In genomic region chr7:13702261-13702660, GRCh38 we compare ENCODE assay signal across 17 cellular contexts.
A peak's percentile ranks its signal among the peaks of the same experiment; 100 is the strongest.
DNase-seq lines count a peak whose midpoint lies in the region; ATAC-seq, FAIRE-seq and TF ChIP-seq lines count a peak whose summit lies in the region.
"Had no signal": no experiment of that assay in that cellular context is flagged by ENCODE, and none has a peak within 500 bp of the region (broad histone marks: within the 10 kb centered on the region; RNA-seq: fewer than 3 reads in every experiment).

No MANE protein-coding gene starts in this region.

- no peaks in the 10 kb centered on the region for H3K36me3 Mint-ChIP-seq in astrocyte (ENCODE audit: low read depth, unreplicated experiment)

- no peak for TF ChIP-seq CTCF in A673 (conservative IDR thresholded peaks at IDR 0.05; ENCODE audit: low read depth, low read length)
- no peak for TF ChIP-seq CTCF in astrocyte (IDR thresholded peaks at IDR 0.05; ENCODE audit: insufficient read depth, low read depth, low read length)
- no peak for TF ChIP-seq CTCF in gastrocnemius medialis (IDR thresholded peaks at IDR 0.05 in 4 of 5, conservative IDR thresholded peaks at IDR 0.05 in 1 of 5)
- no peak for TF ChIP-seq CTCF in transverse colon (IDR thresholded peaks at IDR 0.05)

- CTCF ChIA-PET in A673 (lab: Charles Lee): no interaction called here

- H3K27ac Mint-ChIP-seq in astrocyte (ENCODE audit: unreplicated experiment): no peak overlapping the region
- H3K27ac Mint-ChIP-seq: B cell; CD4-positive, alpha-beta T cell had no signal

- no peak for TF ChIP-seq EP300 in transverse colon (IDR thresholded peaks at IDR 0.05; ENCODE audit: low read depth)

- FAIRE-seq in H54 (lab: Jason Lieb, UNC): peak; percentile 27
- FAIRE-seq in astrocyte (lab: Jason Lieb, UNC): no peak
- FAIRE-seq: GM12878, GM18507 had no signal

- peak; percentile 34 for DNase-seq in A673 (ENCODE audit: low spot score)
- no peak for DNase-seq in H54 (ENCODE audit: insufficient read length, low spot score)
- peak; percentile 67 for DNase-seq in astrocyte (ENCODE audit: low read depth)
- peak; percentile 1 for DNase-seq in iris pigment epithelial cell (ENCODE audit: low read depth)
- no peak for DNase-seq in gastrocnemius medialis
- DNase-seq in transverse colon: no peak
- DNase-seq: 8988T; ACHN; C1 segment of cervical spinal cord; Calu3; CD4-positive, alpha-beta T cell; DMS 273 treated with DMSO at 0.1 percent for 48 hours; H7 had no signal

- no peak overlapping the region for H3K4me3 ChIP-seq in A673 (ENCODE audit: low read depth, low read length, poor library complexity, severe bottlenecking)
- H3K4me3 ChIP-seq in astrocyte (ENCODE audit: insufficient read depth, low read depth, low read length): no peak overlapping the region
- no peak overlapping the region for H3K4me3 ChIP-seq in gastrocnemius medialis
- H3K4me3 ChIP-seq in transverse colon: no peak overlapping the region
- H3K4me3 ChIP-seq: GM12878 had no signal

- intact Hi-C loops in A673 (cut with micrococcal nuclease; ENCODE audit: unreplicated experiment) (no loop called here), gastrocnemius medialis (cut with DNase I; ENCODE audit: low total_unique reads) (no loop called here), transverse colon (cut with DNase I; ENCODE audit: low total_unique reads) (no loop called here)

- 81 to 88% methylated on average over 2 of the region's 2 CpGs for WGBS in transverse colon (ENCODE audit: low coverage in 1 of 2), 2 donors

- H4K20me1 ChIP-seq in astrocyte (ENCODE audit: insufficient read depth, low read length): no peaks in the 10 kb centered on the region

- H3K9me3 ChIP-seq in A673 (ENCODE audit: low read depth, low read length, poor library complexity, severe bottlenecking): no peaks in the 10 kb centered on the region
- no peaks in the 10 kb centered on the region for H3K9me3 ChIP-seq in astrocyte (ENCODE audit: insufficient read depth, low read depth, low read length)
- no peaks in the 10 kb centered on the region for H3K9me3 ChIP-seq in gastrocnemius medialis
- H3K9me3 ChIP-seq in transverse colon: no peaks in the 10 kb centered on the region

- H3K4me1 ChIP-seq in A673 (ENCODE audit: insufficient read depth, low read length, poor library complexity, severe bottlenecking) (peaks cover 9% of the 10 kb centered on the region), astrocyte (ENCODE audit: insufficient read depth, low read length) (no peaks in the 10 kb centered on the region), gastrocnemius medialis (no peaks in the 10 kb centered on the region), transverse colon (no peaks in the 10 kb centered on the region)

- H3K9ac ChIP-seq in astrocyte (ENCODE audit: low read length): no peak overlapping the region

- H3K27me3 Mint-ChIP-seq in astrocyte (ENCODE audit: low read depth, unreplicated experiment): no peaks in the 10 kb centered on the region
- H3K27me3 Mint-ChIP-seq: B cell; CD4-positive, alpha-beta T cell had no signal

- peaks cover 3% of the 10 kb centered on the region for H3K9me3 Mint-ChIP-seq in astrocyte (ENCODE audit: unreplicated experiment)
- H3K9me3 Mint-ChIP-seq: CD4-positive, alpha-beta T cell had no signal

- H3K27ac ChIP-seq in A673 (ENCODE audit: low read depth, low read length, poor library complexity, severe bottlenecking) (no peak overlapping the region), astrocyte (ENCODE audit: low read depth, low read length) (no peak overlapping the region), gastrocnemius medialis (no peak overlapping the region), transverse colon (no peak overlapping the region)

- no peak overlapping the region for H3K4me2 ChIP-seq in astrocyte (ENCODE audit: low read length)

- H3K4me1 Mint-ChIP-seq in astrocyte (ENCODE audit: low read depth, unreplicated experiment): peaks cover 12% of the 10 kb centered on the region
- H3K4me1 Mint-ChIP-seq: B cell had no signal

- no peaks in the 10 kb centered on the region for H3K79me2 ChIP-seq in astrocyte (ENCODE audit: insufficient read depth, low read length)

- ATAC-seq in HG03045 (IDR thresholded peaks at IDR 0.05; ENCODE audit: unreplicated experiment) (no peak), gastrocnemius medialis (no peak)
- ATAC-seq: GM12878 had no signal

- no peak overlapping the region for H2AFZ ChIP-seq in astrocyte (ENCODE audit: low read depth, low read length)

- no peaks in the 10 kb centered on the region for H3K36me3 ChIP-seq in A673 (ENCODE audit: insufficient read depth, low read length, poor library complexity, severe bottlenecking)
- no peaks in the 10 kb centered on the region for H3K36me3 ChIP-seq in astrocyte (ENCODE audit: insufficient read depth, low read length)
- H3K36me3 ChIP-seq in gastrocnemius medialis: no peaks in the 10 kb centered on the region
- H3K36me3 ChIP-seq in transverse colon: no peaks in the 10 kb centered on the region

- POLR2A ChIA-PET in A673 (lab: Charles Lee; ENCODE audit: low non-redundant PET): no interaction called here

- no peaks in the 10 kb centered on the region for H3K27me3 ChIP-seq in A673 (replicated peaks; ENCODE audit: insufficient read depth, low read depth, low read length, poor library complexity)
- H3K27me3 ChIP-seq in astrocyte (ENCODE audit: insufficient read depth, low read length): no peaks in the 10 kb centered on the region
- H3K27me3 ChIP-seq in gastrocnemius medialis: no peaks in the 10 kb centered on the region
- no peaks in the 10 kb centered on the region for H3K27me3 ChIP-seq in transverse colon

- in situ Hi-C loops in gastrocnemius medialis (cut with MboI; ENCODE audit: low sequenced_read_pairs in 4 of 4): no loop called here
- in situ Hi-C loops in transverse colon (cut with MboI; ENCODE audit: low pct_ligation_motif_present in 1 of 4, low pct_unique_long_range_greater_than_20kb in 1 of 4, low sequenced_read_pairs in 3 of 4): no loop called here

- no peak overlapping the region for H3K4me3 Mint-ChIP-seq in astrocyte (ENCODE audit: unreplicated experiment)
- H3K4me3 Mint-ChIP-seq: B cell; CD4-positive, alpha-beta T cell had no signal

- TF ChIP-seq POLR2A in H54 (IDR thresholded peaks at IDR 0.05; ENCODE audit: low read depth, low read length) (no peak), gastrocnemius medialis (IDR thresholded peaks at IDR 0.05) (no peak), transverse colon (IDR thresholded peaks at IDR 0.05) (no peak)

- BruUV-seq in A673 (replicated peaks; lab: Mats Ljungman, UMichigan): no TSS peak

Comparison
In these comparisons a context has a peak if more than half of its experiments do, and no peak if none do; other contexts are left out.
1. DNase-seq: peak in A673 (single experiment), astrocyte (single experiment) and iris pigment epithelial cell (single experiment); none in H54 (single experiment), gastrocnemius medialis (0 of 2) and transverse colon (single experiment).